Comparison of ENCODE assay signal across 8 cellular contexts in genomic region chr19:41204338-41204737, GRCh38. TPM values are rescaled to one million over a fixed set of nuclear protein-coding genes. Genes with fewer than 3 reads are reported as not detected.
DNase-seq lines count a peak whose midpoint lies in the region; ATAC-seq, FAIRE-seq and TF ChIP-seq lines count a peak whose summit lies in the region.
"Not testable (repeated sequence)": the region's sequence is repeated elsewhere in the genome, so short reads cannot be mapped to it uniquely, and the experiment has no call there.

No MANE protein-coding gene starts in this region.

- H3K4me1 Mint-ChIP-seq in Calu3 (ENCODE audit: low read depth, unreplicated experiment): peaks cover 13% of the 10 kb centered on the region
- H3K4me1 Mint-ChIP-seq in activated B cell treated with CpG ODN at 0.5 μM for 24 hours; astrocyte (ENCODE audit: low read depth, unreplicated experiment): not testable (repeated sequence)
- H3K4me1 Mint-ChIP-seq in stimulated activated effector memory CD8-positive, alpha-beta T cell treated with anti-CD3 and anti-CD28 coated beads, Interleukin-12 subunit alpha, Interleukin-12 subunit beta, amount 100 ng/mL, for 72 hours: peaks cover 19% of the 10 kb centered on the region

- intact Hi-C loops in Calu3 (cut with micrococcal nuclease; ENCODE audit: unreplicated experiment): loop anchor here (1.0 kb wide), 1 partner anchor 58 kb away; no protein-coding TSS in a partner anchor
- intact Hi-C loops in activated B cell treated with CpG ODN at 0.5 μM for 24 hours (cut with micrococcal nuclease): loop anchor here (1.0 to 5.0 kb wide), 5 partner anchors 58 to 391 kb away; partner anchors contain the start of gene TGFB1
- intact Hi-C loops in Right ventricle myocardium inferior (cut with DNase I): loop anchor here (1.0 to 10.0 kb wide), 4 partner anchors 58 to 240 kb away; partner anchors contain the start of genes ERICH4 and TGFB1

- FAIRE-seq in astrocyte (lab: Jason Lieb, UNC): not testable (repeated sequence)

- not testable (repeated sequence) for BruUV-seq in Calu3 (replicated peaks; lab: Mats Ljungman, UMichigan)

- peak; percentile 90 for DNase-seq in Calu3
- peak; percentile 75 for DNase-seq in HT1080 (ENCODE audit: low read depth)
- peak; percentile 36 for DNase-seq in NCI-H774 (lab: John Stamatoyannopoulos, UW)
- DNase-seq in activated B cell treated with CpG ODN at 0.5 μM for 24 hours: peak; percentile 46
- DNase-seq in astrocyte (ENCODE audit: low read depth): peak; percentile 52
- not testable (repeated sequence) for DNase-seq in Right ventricle myocardium inferior (ENCODE audit: missing footprints)
- DNase-seq in occipital lobe (lab: John Stamatoyannopoulos, UW): peak; percentile 38
- peak; percentile 71 to 83 for DNase-seq in stimulated activated effector memory CD8-positive, alpha-beta T cell treated with anti-CD3 and anti-CD28 coated beads, Interleukin-12 subunit alpha, Interleukin-12 subunit beta, amount 100 ng/mL, for 72 hours (ENCODE audit: low spot score in 2 of 2)

- not testable (repeated sequence) for H4K20me1 ChIP-seq in astrocyte (ENCODE audit: insufficient read depth, low read length)

- not testable (repeated sequence) for H3K9me3 Mint-ChIP-seq in Calu3 (ENCODE audit: low read depth, unreplicated experiment); activated B cell treated with CpG ODN at 0.5 μM for 24 hours; astrocyte (ENCODE audit: unreplicated experiment); stimulated activated effector memory CD8-positive, alpha-beta T cell treated with anti-CD3 and anti-CD28 coated beads, Interleukin-12 subunit alpha, Interleukin-12 subunit beta, amount 100 ng/mL, for 72 hours

- H3K27me3 Mint-ChIP-seq in Calu3 (ENCODE audit: unreplicated experiment); activated B cell treated with CpG ODN at 0.5 μM for 24 hours; astrocyte (ENCODE audit: low read depth, unreplicated experiment): not testable (repeated sequence)

- H3K4me3 Mint-ChIP-seq in Calu3 (ENCODE audit: low read depth, unreplicated experiment); activated B cell treated with CpG ODN at 0.5 μM for 24 hours; astrocyte (ENCODE audit: unreplicated experiment); stimulated activated effector memory CD8-positive, alpha-beta T cell treated with anti-CD3 and anti-CD28 coated beads, Interleukin-12 subunit alpha, Interleukin-12 subunit beta, amount 100 ng/mL, for 72 hours: not testable (repeated sequence)

- not testable (repeated sequence) for H2AFZ ChIP-seq in astrocyte (ENCODE audit: low read depth, low read length)

- not testable (repeated sequence) for H3K36me3 Mint-ChIP-seq in Calu3 (ENCODE audit: insufficient read depth, unreplicated experiment); activated B cell treated with CpG ODN at 0.5 μM for 24 hours (ENCODE audit: low read depth); astrocyte (ENCODE audit: low read depth, unreplicated experiment); stimulated activated effector memory CD8-positive, alpha-beta T cell treated with anti-CD3 and anti-CD28 coated beads, Interleukin-12 subunit alpha, Interleukin-12 subunit beta, amount 100 ng/mL, for 72 hours

- not testable (repeated sequence) for H3K79me2 ChIP-seq in astrocyte (ENCODE audit: insufficient read depth, low read length)

- not testable (repeated sequence) for H3K27ac ChIP-seq in astrocyte (ENCODE audit: low read depth, low read length)

- TF ChIP-seq CTCF in Calu3 (IDR thresholded peaks at IDR 0.05; ENCODE audit: unreplicated experiment) (peak; percentile 91), astrocyte (IDR thresholded peaks at IDR 0.05; ENCODE audit: insufficient read depth, low read depth, low read length) (peak; percentile 95)
- TF ChIP-seq CTCF in activated B cell treated with CpG ODN at 0.5 μM for 24 hours (IDR thresholded peaks at IDR 0.05): not testable (repeated sequence)

- POLR2A ChIA-PET in activated B cell treated with CpG ODN at 0.5 μM for 24 hours (lab: Charles Lee): interaction anchor here (0.5 to 1.7 kb wide), 10 partner anchors 59 to 1207 kb away, joined by 3 to 44 read pairs (median 5); partner anchors contain the start of genes CCDC97, HNRNPUL1 and ZNF546

- not testable (repeated sequence) for H3K4me2 ChIP-seq in astrocyte (ENCODE audit: low read length)

- H3K9ac ChIP-seq in astrocyte (ENCODE audit: low read length): not testable (repeated sequence)

- ATAC-seq in activated B cell treated with CpG ODN at 0.5 μM for 24 hours (ENCODE audit: low read depth) (peak; percentile 99), Right ventricle myocardium inferior (peak; percentile 86)
- peak; percentile 94 for ATAC-seq in stimulated activated effector memory CD8-positive, alpha-beta T cell treated with anti-CD3 and anti-CD28 coated beads, Interleukin-12 subunit alpha, Interleukin-12 subunit beta, amount 100 ng/mL, for 72 hours

- H3K27ac Mint-ChIP-seq in Calu3 (ENCODE audit: unreplicated experiment); activated B cell treated with CpG ODN at 0.5 μM for 24 hours; astrocyte (ENCODE audit: unreplicated experiment); stimulated activated effector memory CD8-positive, alpha-beta T cell treated with anti-CD3 and anti-CD28 coated beads, Interleukin-12 subunit alpha, Interleukin-12 subunit beta, amount 100 ng/mL, for 72 hours: not testable (repeated sequence)

- CTCF ChIA-PET in Calu3 (lab: Charles Lee): interaction anchor here (0.6 to 2.1 kb wide), 20 partner anchors 8 to 673 kb away, joined by 3 to 54 read pairs (median 4); partner anchors contain the start of genes AXL and HNRNPUL1
- CTCF ChIA-PET in activated B cell treated with CpG ODN at 0.5 μM for 24 hours (lab: Charles Lee): interaction anchor here (0.6 to 3.2 kb wide), 17 partner anchors 56 to 393 kb away, joined by 3 to 45 read pairs (median 3); partner anchors contain the start of genes CCDC97, DMAC2, HNRNPUL1 and TGFB1

- H3K4me1 ChIP-seq in astrocyte (ENCODE audit: insufficient read depth, low read length): not testable (repeated sequence)

- not testable (repeated sequence) for H3K27me3 ChIP-seq in astrocyte (ENCODE audit: insufficient read depth, low read length)

- H3K36me3 ChIP-seq in astrocyte (ENCODE audit: insufficient read depth, low read length): not testable (repeated sequence)

- H3K4me3 ChIP-seq in astrocyte (ENCODE audit: insufficient read depth, low read depth, low read length): not testable (repeated sequence)

- not testable (repeated sequence) for H3K9me3 ChIP-seq in astrocyte (ENCODE audit: insufficient read depth, low read depth, low read length)

RNA-seq across cellular contexts. Expression of gene CYP2S1, which starts 11.3 kb away (rescaled TPM):
- total RNA-seq in Calu3 (2022) (4.9 and 8.9 TPM in 2 replicates), activated B cell treated with CpG ODN at 0.5 μM for 24 hours (not detected in 2 replicates), astrocyte (6.2 and 11.1 TPM in 2 replicates), Right ventricle myocardium inferior (0.73 TPM), occipital lobe (1.4 TPM)
- total RNA-seq in HT1080 (2014; rRNA removed; shearing (Covaris generic)): 1.4 and 1.7 TPM in 2 replicates
- polyA plus RNA-seq in HT1080 (2015; cell fraction: cytosol; rRNA removed): 4.4 and 5.8 TPM in 2 replicates
- 4.6 and 7.0 TPM in 2 replicates for polyA plus RNA-seq in HT1080 (2015; cell fraction: nucleus; rRNA removed)

RNA-seq across cellular contexts. Expression of gene AXL, which starts 14.7 kb away (rescaled TPM):
- 107 and 118 TPM in 2 replicates for total RNA-seq in Calu3 (2022)
- 613 and 754 TPM in 2 replicates for total RNA-seq in HT1080 (2014; rRNA removed; shearing (Covaris generic))
- 265 and 297 TPM in 2 replicates for polyA plus RNA-seq in HT1080 (2015; cell fraction: cytosol; rRNA removed)
- polyA plus RNA-seq in HT1080 (2015; cell fraction: nucleus; rRNA removed): 225 and 235 TPM in 2 replicates
- not detected in 2 replicates for total RNA-seq in activated B cell treated with CpG ODN at 0.5 μM for 24 hours
- total RNA-seq in astrocyte: 134 and 156 TPM in 2 replicates
- total RNA-seq in Right ventricle myocardium inferior: 19.8 TPM
- total RNA-seq in occipital lobe: 9.2 TPM

RNA-seq across cellular contexts. Expression of gene HNRNPUL1, which starts 59.8 kb away (rescaled TPM):
- 320 and 370 TPM in 2 replicates for total RNA-seq in Calu3 (2022)
- total RNA-seq in HT1080 (2014; rRNA removed; shearing (Covaris generic)): 160 and 187 TPM in 2 replicates
- 205 and 230 TPM in 2 replicates for polyA plus RNA-seq in HT1080 (2015; cell fraction: cytosol; rRNA removed)
- polyA plus RNA-seq in HT1080 (2015; cell fraction: nucleus; rRNA removed): 171 and 172 TPM in 2 replicates
- total RNA-seq in activated B cell treated with CpG ODN at 0.5 μM for 24 hours: 235 and 244 TPM in 2 replicates
- 164 and 174 TPM in 2 replicates for total RNA-seq in astrocyte
- total RNA-seq in Right ventricle myocardium inferior: 110 TPM
- total RNA-seq in occipital lobe: 64.7 TPM

Comparison
In these comparisons a context has a peak if more than half of its experiments do, and no peak if none do; other contexts are left out.
1. RNA of gene AXL, which starts 14.7 kb away (total RNA-seq): 613 to 754 TPM in HT1080, 134 to 156 TPM in astrocyte, 107 to 118 TPM in Calu3, 19.8 TPM in Right ventricle myocardium inferior (single experiment) and 9.2 TPM in occipital lobe (single experiment); not detected in activated B cell treated with CpG ODN at 0.5 μM for 24 hours; every median in the first group is over 10 times any median in the second.
2. Peak in every context shown above with its lines, with median percentiles within 50 percentile points of each other: ATAC-seq.